In the genomic region with DNA sequence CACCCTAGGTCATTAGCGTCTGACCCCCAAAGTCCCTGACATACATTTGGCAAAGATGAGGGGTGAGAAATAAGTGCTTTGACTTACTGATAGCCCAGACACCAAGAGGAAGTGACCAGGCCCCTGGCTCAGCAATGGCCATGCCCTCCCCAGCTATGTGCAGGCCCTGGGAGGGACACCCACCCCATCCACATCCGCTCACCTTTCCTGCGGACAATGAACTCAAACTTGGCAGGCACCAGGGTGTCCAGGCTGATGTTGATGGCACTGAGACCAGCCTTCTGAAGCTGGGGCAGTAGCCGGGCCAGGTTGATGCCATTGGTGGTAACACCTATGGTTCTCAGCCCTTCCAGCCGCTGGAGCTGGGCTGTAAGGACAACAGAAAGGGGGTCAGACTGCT, we compare ENCODE assay signal across 16 cellular contexts. TPM values are rescaled to one million over a fixed set of nuclear protein-coding genes. Genes with fewer than 3 reads are reported as not detected.
DNase-seq lines count a peak whose midpoint lies in the region; ATAC-seq and TF ChIP-seq lines count a peak whose summit lies in the region.
"Had no signal": no experiment of that assay in that cellular context is flagged by ENCODE, and none has a peak within 500 bp of the region (broad histone marks: within the 10 kb centered on the region; RNA-seq: fewer than 3 reads in every experiment).

No MANE protein-coding gene starts in this region.

- intact Hi-C loops in MCF 10A (cut with micrococcal nuclease) = no loop called here

- no peak overlapping the region for H3K27ac ChIP-seq in coronary artery

- H3K27ac Mint-ChIP-seq in MCF 10A (ENCODE audit: low read depth, unreplicated experiment) = no peak overlapping the region
- H3K27ac Mint-ChIP-seq: CD4-positive, alpha-beta memory T cell; HFFc6 had no signal

- POLR2A ChIA-PET in MCF 10A (lab: Yijun Ruan, JAX) = no interaction called here

- H3K9me3 Mint-ChIP-seq in MCF 10A (ENCODE audit: unreplicated experiment) = no peaks in the 10 kb centered on the region
- H3K9me3 Mint-ChIP-seq: HFFc6 had no signal

- CTCF ChIA-PET in MCF 10A (lab: Yijun Ruan, JAX) = no interaction called here

- peak; percentile 62 for DNase-seq in coronary artery (ENCODE audit: low spot score)
- DNase-seq in left lobe of liver (ENCODE audit: low spot score) = peak; percentile 66
- peak; percentile 78 for DNase-seq in mesenteric fat pad (ENCODE audit: low spot score)
- no peak for DNase-seq in MCF 10A (ENCODE audit: unreplicated experiment)
- DNase-seq: C1 segment of cervical spinal cord; Calu3; CD4-positive, alpha-beta memory T cell; COR-L47; DMS53; DMS79 treated with DMSO at 0.1 percent for 48 hours; GF-D8; GOT3; HFFc6 had no signal

- ATAC-seq in left lobe of liver (peak; percentile 83), GM21717 (IDR thresholded peaks at IDR 0.05; ENCODE audit: unreplicated experiment) (no peak), HG02623 (IDR thresholded peaks at IDR 0.05; ENCODE audit: unreplicated experiment) (no peak)

- H3K4me1 Mint-ChIP-seq in MCF 10A (ENCODE audit: insufficient read depth, unreplicated experiment) = no peaks in the 10 kb centered on the region
- H3K4me1 Mint-ChIP-seq: CD4-positive, alpha-beta memory T cell had no signal

- H3K36me3 Mint-ChIP-seq in MCF 10A (ENCODE audit: insufficient read depth, unreplicated experiment) = no peaks in the 10 kb centered on the region
- H3K36me3 Mint-ChIP-seq: CD4-positive, alpha-beta memory T cell had no signal

- BruUV-seq in MCF 10A (replicated peaks; lab: Mats Ljungman, UMichigan) = no TSS peak

- H3K4me3 Mint-ChIP-seq in MCF 10A (ENCODE audit: unreplicated experiment) = no peak overlapping the region
- H3K4me3 Mint-ChIP-seq: CD4-positive, alpha-beta memory T cell; HFFc6 had no signal

- no peaks in the 10 kb centered on the region for H3K27me3 Mint-ChIP-seq in MCF 10A (ENCODE audit: insufficient read depth, unreplicated experiment)

- no peak for TF ChIP-seq CTCF in coronary artery (IDR thresholded peaks at IDR 0.05)
- no peak for TF ChIP-seq CTCF in MCF 10A (IDR thresholded peaks at IDR 0.05; ENCODE audit: unreplicated experiment)

- H3K4me3 ChIP-seq in coronary artery = no peak overlapping the region
- H3K4me3 ChIP-seq: HAP-1 had no signal

RNA-seq across cellular contexts. Expression of a gene that starts 18.4 kb away (rescaled TPM):
- total RNA-seq in left lobe of liver = 29.0 TPM
- total RNA-seq in mesenteric fat pad = 70.0 TPM
- total RNA-seq in MCF 10A (2022) = 4.9 and 5.3 TPM in 2 replicates
